Comparison of ENCODE assay signal across 24 cellular contexts in genomic region chr2:180660207-180660606, GRCh38.
"Had no signal": no experiment of that assay in that cellular context is flagged by ENCODE, and none has a peak within 500 bp of the region (broad histone marks: within the 10 kb centered on the region; RNA-seq: fewer than 3 reads in every experiment).

No MANE protein-coding gene starts in this region.

- H3K4me3 ChIP-seq: colonic mucosa, gastrocnemius medialis, neural progenitor cell, psoas muscle, skin epidermis, spleen, testis, tibial artery had no signal

- H3K27me3 ChIP-seq: colonic mucosa, gastrocnemius medialis, neural progenitor cell, spleen, testis had no signal

- ATAC-seq: esophagus mucosa; gastrocnemius medialis; naive thymus-derived CD4-positive, alpha-beta T cell; psoas muscle; right cardiac atrium; stimulated activated memory B cell treated with anti-CD40 and anti-IgM and Interleukin-4, amounts not matched to agents 10 μg/mL and 1 μg/mL and 100 μg/mL, for 72 hours; stimulated activated naive CD8-positive, alpha-beta T cell treated with anti-CD3 and anti-CD28 coated beads, Interleukin-15, Interleukin-2, amounts not matched to agents 100 U/mL and 50 U/mL, for 24 hours had no signal

- H3K4me1 ChIP-seq: colonic mucosa, gastrocnemius medialis, neural progenitor cell, psoas muscle, spleen, testis, tibial artery had no signal

- H3K27ac ChIP-seq: colonic mucosa, epithelial cell of prostate, gastrocnemius medialis, neural progenitor cell, psoas muscle, skin epidermis, spleen, testis, tibial artery had no signal

- H3K36me3 ChIP-seq: colonic mucosa, gastrocnemius medialis, neural progenitor cell, spleen, tibial artery had no signal

- DNase-seq: colonic mucosa; effector CD8-positive, alpha-beta T cell; endodermal cell; foreskin fibroblast; gastrocnemius medialis; head of caudate nucleus; mesendoderm; midbrain; naive thymus-derived CD4-positive, alpha-beta T cell; posterior cingulate gyrus; psoas muscle; right cardiac atrium; spleen; stimulated activated CD4-positive, alpha-beta T cell treated with anti-CD3 and anti-CD28 coated beads, Interleukin-4, amount 100 ng/mL, for 4 hours; stimulated activated naive CD8-positive, alpha-beta T cell treated with anti-CD3 and anti-CD28 coated beads, Interleukin-15, Interleukin-2, amounts not matched to agents 100 U/mL and 50 U/mL, for 24 hours; substantia nigra; testis; tibial artery had no signal

- FAIRE-seq: keratinocyte had no signal

- H3K9me3 ChIP-seq: colonic mucosa, gastrocnemius medialis, psoas muscle, spleen, testis, tibial artery had no signal

- H3K9ac ChIP-seq: neural progenitor cell had no signal

- H2AFZ ChIP-seq: neural progenitor cell had no signal

- H3K4me2 ChIP-seq: neural progenitor cell had no signal
